Comparison of ENCODE assay signal across 2 cellular contexts in the genomic region with DNA sequence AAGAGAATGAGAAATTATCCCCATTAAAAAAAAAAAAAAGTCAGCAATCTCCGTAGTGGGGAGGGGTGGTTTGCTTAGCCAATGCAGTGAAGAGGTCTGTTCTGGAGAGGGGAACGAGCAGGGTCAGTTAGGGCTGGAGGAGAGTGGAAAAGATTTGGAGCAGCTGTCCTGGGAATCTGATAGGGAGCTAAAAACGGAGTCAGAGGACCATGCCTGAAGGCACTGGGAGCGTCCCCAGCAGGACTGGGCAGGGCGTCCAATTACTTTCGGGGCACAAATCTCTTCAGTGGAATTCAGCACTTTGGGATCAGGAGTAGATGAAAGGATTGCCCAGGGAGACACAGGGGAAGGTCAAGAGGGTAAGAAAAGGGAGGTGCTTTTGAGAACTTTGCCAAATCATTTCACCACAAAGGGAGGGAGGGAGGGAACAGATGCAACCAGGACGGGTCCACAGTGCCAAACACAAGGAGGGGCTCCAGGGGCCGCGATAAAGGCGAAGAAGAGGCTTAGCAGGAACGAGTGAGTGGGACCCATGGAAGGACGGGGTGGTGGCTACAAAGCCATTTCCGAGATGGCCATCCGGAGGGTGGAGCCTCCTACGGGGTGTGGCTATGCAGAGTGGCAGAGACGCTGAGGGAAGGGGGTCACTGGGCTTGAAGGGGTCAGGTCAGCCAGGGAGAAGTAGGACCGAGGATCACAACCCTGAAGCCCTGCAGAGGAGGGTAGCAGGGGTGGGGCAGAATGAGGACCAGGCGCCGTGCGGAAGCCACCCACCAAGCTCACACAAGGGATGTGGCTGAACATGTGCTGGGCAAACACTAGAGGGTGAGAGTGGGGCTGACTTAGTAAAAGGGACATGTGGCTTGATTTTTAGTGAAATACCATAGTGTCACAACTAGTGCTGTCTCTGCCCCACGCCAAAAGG.
A peak's percentile ranks its signal among the peaks of the same experiment; 100 is the strongest.
TF ChIP-seq lines count a peak whose summit lies in the region.

No MANE protein-coding gene starts in this region.

TF ChIP-seq in IMR-90, 13 proteins besides CTCF, POLR2A, EP300 and RAD21:
- no peak for TF ChIP-seq RFX5 (IDR thresholded peaks at IDR 0.05; ENCODE audit: low read depth, low read length)
- no peak for TF ChIP-seq NFE2L2 (IDR thresholded peaks at IDR 0.05; ENCODE audit: low read depth, low read length)
- no peak for TF ChIP-seq MXI1 (IDR thresholded peaks at IDR 0.05; ENCODE audit: borderline replicate concordance, low read depth, low read length)
- no peak for TF ChIP-seq MAFK (IDR thresholded peaks at IDR 0.05; ENCODE audit: low read depth, low read length)
- TF ChIP-seq, protein P1, sequence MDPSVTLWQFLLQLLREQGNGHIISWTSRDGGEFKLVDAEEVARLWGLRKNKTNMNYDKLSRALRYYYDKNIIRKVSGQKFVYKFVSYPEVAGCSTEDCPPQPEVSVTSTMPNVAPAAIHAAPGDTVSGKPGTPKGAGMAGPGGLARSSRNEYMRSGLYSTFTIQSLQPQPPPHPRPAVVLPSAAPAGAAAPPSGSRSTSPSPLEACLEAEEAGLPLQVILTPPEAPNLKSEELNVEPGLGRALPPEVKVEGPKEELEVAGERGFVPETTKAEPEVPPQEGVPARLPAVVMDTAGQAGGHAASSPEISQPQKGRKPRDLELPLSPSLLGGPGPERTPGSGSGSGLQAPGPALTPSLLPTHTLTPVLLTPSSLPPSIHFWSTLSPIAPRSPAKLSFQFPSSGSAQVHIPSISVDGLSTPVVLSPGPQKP (IDR thresholded peaks at IDR 0.05; ENCODE audit: borderline replicate concordance, low read depth, low read length) = no peak
- no peak for TF ChIP-seq CEBPB (IDR thresholded peaks at IDR 0.05; ENCODE audit: low read depth, low read length)
- no peak for TF ChIP-seq BHLHE40 (IDR thresholded peaks at IDR 0.05; ENCODE audit: low read depth, low read length)
- TF ChIP-seq FOS (IDR thresholded peaks at IDR 0.05; ENCODE audit: low read depth, low read length) = no peak
- no peak for TF ChIP-seq RCOR1 (IDR thresholded peaks at IDR 0.05; ENCODE audit: insufficient replicate concordance, low read length)
- no peak for TF ChIP-seq SMC3 (IDR thresholded peaks at IDR 0.05; ENCODE audit: low read depth, low read length)
- TF ChIP-seq, protein P2, sequence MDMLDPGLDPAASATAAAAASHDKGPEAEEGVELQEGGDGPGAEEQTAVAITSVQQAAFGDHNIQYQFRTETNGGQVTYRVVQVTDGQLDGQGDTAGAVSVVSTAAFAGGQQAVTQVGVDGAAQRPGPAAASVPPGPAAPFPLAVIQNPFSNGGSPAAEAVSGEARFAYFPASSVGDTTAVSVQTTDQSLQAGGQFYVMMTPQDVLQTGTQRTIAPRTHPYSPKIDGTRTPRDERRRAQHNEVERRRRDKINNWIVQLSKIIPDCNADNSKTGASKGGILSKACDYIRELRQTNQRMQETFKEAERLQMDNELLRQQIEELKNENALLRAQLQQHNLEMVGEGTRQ (IDR thresholded peaks at IDR 0.05; ENCODE audit: low read depth, low read length) = no peak
- no peak for TF ChIP-seq CHD1 (IDR thresholded peaks at IDR 0.05; ENCODE audit: low read depth, low read length)
- no peak for TF ChIP-seq MAZ (IDR thresholded peaks at IDR 0.05; ENCODE audit: borderline replicate concordance, low read depth, low read length)
TF ChIP-seq in IMR-90: peak in this region for 0.

TF ChIP-seq in HepG2, 621 proteins besides CTCF, POLR2A, EP300 and RAD21:
- TF ChIP-seq, protein P3, sequence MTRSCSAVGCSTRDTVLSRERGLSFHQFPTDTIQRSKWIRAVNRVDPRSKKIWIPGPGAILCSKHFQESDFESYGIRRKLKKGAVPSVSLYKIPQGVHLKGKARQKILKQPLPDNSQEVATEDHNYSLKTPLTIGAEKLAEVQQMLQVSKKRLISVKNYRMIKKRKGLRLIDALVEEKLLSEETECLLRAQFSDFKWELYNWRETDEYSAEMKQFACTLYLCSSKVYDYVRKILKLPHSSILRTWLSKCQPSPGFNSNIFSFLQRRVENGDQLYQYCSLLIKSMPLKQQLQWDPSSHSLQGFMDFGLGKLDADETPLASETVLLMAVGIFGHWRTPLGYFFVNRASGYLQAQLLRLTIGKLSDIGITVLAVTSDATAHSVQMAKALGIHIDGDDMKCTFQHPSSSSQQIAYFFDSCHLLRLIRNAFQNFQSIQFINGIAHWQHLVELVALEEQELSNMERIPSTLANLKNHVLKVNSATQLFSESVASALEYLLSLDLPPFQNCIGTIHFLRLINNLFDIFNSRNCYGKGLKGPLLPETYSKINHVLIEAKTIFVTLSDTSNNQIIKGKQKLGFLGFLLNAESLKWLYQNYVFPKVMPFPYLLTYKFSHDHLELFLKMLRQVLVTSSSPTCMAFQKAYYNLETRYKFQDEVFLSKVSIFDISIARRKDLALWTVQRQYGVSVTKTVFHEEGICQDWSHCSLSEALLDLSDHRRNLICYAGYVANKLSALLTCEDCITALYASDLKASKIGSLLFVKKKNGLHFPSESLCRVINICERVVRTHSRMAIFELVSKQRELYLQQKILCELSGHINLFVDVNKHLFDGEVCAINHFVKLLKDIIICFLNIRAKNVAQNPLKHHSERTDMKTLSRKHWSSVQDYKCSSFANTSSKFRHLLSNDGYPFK (CRISPR knock-in tag; IDR thresholded peaks at IDR 0.05; ENCODE audit: borderline replicate concordance) = peak; percentile 22; the same call in 1 of the 2 replicates
- TF ChIP-seq, protein P4, sequence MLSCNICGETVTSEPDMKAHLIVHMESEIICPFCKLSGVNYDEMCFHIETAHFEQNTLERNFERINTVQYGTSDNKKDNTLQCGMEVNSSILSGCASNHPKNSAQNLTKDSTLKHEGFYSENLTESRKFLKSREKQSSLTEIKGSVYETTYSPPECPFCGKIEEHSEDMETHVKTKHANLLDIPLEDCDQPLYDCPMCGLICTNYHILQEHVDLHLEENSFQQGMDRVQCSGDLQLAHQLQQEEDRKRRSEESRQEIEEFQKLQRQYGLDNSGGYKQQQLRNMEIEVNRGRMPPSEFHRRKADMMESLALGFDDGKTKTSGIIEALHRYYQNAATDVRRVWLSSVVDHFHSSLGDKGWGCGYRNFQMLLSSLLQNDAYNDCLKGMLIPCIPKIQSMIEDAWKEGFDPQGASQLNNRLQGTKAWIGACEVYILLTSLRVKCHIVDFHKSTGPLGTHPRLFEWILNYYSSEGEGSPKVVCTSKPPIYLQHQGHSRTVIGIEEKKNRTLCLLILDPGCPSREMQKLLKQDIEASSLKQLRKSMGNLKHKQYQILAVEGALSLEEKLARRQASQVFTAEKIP (CRISPR knock-in tag; IDR thresholded peaks at IDR 0.05; ENCODE audit: borderline replicate concordance) = no peak
- TF ChIP-seq, protein P5, sequence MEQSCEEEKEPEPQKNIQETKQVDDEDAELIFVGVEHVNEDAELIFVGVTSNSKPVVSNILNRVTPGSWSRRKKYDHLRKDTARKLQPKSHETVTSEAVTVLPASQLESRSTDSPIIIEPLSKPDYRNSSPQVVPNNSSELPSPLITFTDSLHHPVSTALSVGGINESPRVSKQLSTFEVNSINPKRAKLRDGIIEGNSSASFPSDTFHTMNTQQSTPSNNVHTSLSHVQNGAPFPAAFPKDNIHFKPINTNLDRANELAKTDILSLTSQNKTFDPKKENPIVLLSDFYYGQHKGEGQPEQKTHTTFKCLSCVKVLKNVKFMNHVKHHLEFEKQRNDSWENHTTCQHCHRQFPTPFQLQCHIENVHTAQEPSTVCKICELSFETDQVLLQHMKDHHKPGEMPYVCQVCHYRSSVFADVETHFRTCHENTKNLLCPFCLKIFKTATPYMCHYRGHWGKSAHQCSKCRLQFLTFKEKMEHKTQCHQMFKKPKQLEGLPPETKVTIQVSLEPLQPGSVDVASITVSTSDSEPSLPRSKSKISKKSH (CRISPR knock-in tag; IDR thresholded peaks at IDR 0.05; ENCODE audit: borderline replicate concordance) = 0 out of 2 replicates have a peak, but pooled peaks have one; percentile 35
- 0 out of 2 replicates have a peak, but pooled peaks have one; percentile 30 for TF ChIP-seq ZNF891 (CRISPR knock-in tag; IDR thresholded peaks at IDR 0.05)
- TF ChIP-seq, protein P6, sequence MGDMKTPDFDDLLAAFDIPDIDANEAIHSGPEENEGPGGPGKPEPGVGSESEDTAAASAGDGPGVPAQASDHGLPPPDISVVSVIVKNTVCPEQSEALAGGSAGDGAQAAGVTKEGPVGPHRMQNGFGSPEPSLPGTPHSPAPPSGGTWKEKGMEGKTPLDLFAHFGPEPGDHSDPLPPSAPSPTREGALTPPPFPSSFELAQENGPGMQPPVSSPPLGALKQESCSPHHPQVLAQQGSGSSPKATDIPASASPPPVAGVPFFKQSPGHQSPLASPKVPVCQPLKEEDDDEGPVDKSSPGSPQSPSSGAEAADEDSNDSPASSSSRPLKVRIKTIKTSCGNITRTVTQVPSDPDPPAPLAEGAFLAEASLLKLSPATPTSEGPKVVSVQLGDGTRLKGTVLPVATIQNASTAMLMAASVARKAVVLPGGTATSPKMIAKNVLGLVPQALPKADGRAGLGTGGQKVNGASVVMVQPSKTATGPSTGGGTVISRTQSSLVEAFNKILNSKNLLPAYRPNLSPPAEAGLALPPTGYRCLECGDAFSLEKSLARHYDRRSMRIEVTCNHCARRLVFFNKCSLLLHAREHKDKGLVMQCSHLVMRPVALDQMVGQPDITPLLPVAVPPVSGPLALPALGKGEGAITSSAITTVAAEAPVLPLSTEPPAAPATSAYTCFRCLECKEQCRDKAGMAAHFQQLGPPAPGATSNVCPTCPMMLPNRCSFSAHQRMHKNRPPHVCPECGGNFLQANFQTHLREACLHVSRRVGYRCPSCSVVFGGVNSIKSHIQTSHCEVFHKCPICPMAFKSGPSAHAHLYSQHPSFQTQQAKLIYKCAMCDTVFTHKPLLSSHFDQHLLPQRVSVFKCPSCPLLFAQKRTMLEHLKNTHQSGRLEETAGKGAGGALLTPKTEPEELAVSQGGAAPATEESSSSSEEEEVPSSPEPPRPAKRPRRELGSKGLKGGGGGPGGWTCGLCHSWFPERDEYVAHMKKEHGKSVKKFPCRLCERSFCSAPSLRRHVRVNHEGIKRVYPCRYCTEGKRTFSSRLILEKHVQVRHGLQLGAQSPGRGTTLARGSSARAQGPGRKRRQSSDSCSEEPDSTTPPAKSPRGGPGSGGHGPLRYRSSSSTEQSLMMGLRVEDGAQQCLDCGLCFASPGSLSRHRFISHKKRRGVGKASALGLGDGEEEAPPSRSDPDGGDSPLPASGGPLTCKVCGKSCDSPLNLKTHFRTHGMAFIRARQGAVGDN (CRISPR knock-in tag; IDR thresholded peaks at IDR 0.05) = 0 out of 2 replicates have a peak, but pooled peaks have one; percentile 11
- TF ChIP-seq NRL (CRISPR knock-in tag; IDR thresholded peaks at IDR 0.05; ENCODE audit: borderline replicate concordance) = 0 out of 2 replicates have a peak, but pooled peaks have one; percentile 24
- no peak for TF ChIP-seq MAFF (IDR thresholded peaks at IDR 0.05; ENCODE audit: low read depth, low read length)
TF ChIP-seq in HepG2: peak in this region for 5.
